In the genomic region with DNA sequence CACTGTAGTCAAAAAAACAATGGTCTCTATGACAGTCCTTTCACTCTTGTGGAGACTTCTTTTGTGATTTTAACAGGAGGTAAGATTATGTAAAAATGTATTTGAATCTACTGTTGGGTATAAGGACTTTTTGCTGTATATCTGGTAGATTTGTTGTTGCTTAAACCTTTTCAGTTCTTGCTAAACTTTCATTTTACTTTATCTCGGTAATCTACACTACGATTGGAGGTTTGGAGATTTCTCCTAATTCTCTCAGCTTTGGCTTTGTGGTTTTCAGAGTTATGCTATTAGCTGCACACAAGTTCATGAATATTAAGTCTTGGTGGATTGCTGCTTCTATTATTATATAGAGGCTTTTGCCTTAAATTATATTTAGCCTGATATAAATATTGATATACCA, we compare ENCODE assay signal across 1 cellular context.
TF ChIP-seq lines count a peak whose summit lies in the region.

No MANE protein-coding gene starts in this region.

TF ChIP-seq in GM23338, 12 proteins besides CTCF, POLR2A, EP300 and RAD21 (continued from another document):
- TF ChIP-seq, protein P1, sequence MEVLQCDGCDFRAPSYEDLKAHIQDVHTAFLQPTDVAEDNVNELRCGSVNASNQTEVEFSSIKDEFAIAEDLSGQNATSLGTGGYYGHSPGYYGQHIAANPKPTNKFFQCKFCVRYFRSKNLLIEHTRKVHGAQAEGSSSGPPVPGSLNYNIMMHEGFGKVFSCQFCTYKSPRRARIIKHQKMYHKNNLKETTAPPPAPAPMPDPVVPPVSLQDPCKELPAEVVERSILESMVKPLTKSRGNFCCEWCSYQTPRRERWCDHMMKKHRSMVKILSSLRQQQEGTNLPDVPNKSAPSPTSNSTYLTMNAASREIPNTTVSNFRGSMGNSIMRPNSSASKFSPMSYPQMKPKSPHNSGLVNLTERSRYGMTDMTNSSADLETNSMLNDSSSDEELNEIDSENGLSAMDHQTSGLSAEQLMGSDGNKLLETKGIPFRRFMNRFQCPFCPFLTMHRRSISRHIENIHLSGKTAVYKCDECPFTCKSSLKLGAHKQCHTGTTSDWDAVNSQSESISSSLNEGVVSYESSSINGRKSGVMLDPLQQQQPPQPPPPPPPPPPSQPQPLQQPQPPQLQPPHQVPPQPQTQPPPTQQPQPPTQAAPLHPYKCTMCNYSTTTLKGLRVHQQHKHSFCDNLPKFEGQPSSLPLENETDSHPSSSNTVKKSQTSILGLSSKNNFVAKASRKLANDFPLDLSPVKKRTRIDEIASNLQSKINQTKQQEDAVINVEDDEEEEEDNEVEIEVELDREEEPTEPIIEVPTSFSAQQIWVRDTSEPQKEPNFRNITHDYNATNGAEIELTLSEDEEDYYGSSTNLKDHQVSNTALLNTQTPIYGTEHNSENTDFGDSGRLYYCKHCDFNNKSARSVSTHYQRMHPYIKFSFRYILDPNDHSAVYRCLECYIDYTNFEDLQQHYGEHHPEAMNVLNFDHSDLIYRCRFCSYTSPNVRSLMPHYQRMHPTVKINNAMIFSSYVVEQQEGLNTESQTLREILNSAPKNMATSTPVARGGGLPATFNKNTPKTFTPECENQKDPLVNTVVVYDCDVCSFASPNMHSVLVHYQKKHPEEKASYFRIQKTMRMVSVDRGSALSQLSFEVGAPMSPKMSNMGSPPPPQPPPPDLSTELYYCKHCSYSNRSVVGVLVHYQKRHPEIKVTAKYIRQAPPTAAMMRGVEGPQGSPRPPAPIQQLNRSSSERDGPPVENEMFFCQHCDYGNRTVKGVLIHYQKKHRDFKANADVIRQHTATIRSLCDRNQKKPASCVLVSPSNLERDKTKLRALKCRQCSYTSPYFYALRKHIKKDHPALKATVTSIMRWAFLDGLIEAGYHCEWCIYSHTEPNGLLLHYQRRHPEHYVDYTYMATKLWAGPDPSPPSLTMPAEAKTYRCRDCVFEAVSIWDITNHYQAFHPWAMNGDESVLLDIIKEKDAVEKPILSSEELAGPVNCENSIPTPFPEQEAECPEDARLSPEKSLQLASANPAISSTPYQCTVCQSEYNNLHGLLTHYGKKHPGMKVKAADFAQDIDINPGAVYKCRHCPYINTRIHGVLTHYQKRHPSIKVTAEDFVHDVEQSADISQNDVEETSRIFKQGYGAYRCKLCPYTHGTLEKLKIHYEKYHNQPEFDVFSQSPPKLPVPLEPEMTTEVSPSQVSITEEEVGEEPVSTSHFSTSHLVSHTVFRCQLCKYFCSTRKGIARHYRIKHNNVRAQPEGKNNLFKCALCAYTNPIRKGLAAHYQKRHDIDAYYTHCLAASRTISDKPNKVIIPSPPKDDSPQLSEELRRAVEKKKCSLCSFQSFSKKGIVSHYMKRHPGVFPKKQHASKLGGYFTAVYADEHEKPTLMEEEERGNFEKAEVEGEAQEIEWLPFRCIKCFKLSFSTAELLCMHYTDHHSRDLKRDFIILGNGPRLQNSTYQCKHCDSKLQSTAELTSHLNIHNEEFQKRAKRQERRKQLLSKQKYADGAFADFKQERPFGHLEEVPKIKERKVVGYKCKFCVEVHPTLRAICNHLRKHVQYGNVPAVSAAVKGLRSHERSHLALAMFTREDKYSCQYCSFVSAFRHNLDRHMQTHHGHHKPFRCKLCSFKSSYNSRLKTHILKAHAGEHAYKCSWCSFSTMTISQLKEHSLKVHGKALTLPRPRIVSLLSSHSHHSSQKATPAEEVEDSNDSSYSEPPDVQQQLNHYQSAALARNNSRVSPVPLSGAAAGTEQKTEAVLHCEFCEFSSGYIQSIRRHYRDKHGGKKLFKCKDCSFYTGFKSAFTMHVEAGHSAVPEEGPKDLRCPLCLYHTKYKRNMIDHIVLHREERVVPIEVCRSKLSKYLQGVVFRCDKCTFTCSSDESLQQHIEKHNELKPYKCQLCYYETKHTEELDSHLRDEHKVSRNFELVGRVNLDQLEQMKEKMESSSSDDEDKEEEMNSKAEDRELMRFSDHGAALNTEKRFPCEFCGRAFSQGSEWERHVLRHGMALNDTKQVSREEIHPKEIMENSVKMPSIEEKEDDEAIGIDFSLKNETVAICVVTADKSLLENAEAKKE (CRISPR knock-in tag; IDR thresholded peaks at IDR 0.05): no peak
- TF ChIP-seq NANOG (IDR thresholded peaks at IDR 0.05; ENCODE audit: borderline replicate concordance): no peak
- no peak for TF ChIP-seq POLR2AphosphoS5 (IDR thresholded peaks at IDR 0.05; ENCODE audit: low read depth)
- no peak for TF ChIP-seq EZH2 (IDR thresholded peaks at IDR 0.05; ENCODE audit: low read depth, unreplicated experiment)
- TF ChIP-seq CREB1 (CRISPR knock-in tag; IDR thresholded peaks at IDR 0.05; ENCODE audit: low read depth): no peak
- TF ChIP-seq ZNF114 (CRISPR knock-in tag; IDR thresholded peaks at IDR 0.05): no peak
- no peak for TF ChIP-seq STAT1 (IDR thresholded peaks at IDR 0.05; ENCODE audit: unreplicated experiment)
- no peak for TF ChIP-seq JUNB (IDR thresholded peaks at IDR 0.05; ENCODE audit: unreplicated experiment)
- TF ChIP-seq, protein P2, sequence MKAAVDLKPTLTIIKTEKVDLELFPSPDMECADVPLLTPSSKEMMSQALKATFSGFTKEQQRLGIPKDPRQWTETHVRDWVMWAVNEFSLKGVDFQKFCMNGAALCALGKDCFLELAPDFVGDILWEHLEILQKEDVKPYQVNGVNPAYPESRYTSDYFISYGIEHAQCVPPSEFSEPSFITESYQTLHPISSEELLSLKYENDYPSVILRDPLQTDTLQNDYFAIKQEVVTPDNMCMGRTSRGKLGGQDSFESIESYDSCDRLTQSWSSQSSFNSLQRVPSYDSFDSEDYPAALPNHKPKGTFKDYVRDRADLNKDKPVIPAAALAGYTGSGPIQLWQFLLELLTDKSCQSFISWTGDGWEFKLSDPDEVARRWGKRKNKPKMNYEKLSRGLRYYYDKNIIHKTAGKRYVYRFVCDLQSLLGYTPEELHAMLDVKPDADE (IDR thresholded peaks at IDR 0.05): no peak
- TF ChIP-seq ZNF331 (CRISPR knock-in tag; IDR thresholded peaks at IDR 0.05; ENCODE audit: low read depth): no peak
- TF ChIP-seq EZH2phosphoT487 (IDR thresholded peaks at IDR 0.05; ENCODE audit: unreplicated experiment): no peak
